ENCODE assay signal across 18 cellular contexts in the genomic region with DNA sequence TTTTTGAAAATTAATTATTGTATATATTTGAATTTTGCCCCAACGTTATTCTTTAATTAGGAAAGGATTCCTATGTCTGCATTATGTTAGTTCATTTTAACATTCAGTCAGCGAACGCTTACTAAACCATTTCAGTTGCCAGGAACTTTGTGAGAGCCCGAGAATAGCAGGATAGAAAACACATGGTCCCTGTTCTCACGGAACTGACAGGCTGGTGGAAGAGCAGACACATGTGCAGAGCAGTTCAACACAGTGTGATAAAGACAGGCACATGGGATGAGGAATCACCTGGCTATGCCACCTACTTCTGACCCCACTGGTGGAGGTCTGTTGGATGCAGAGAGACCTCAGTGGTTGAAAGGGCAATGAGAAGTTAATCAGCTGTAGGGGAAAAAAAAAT.
A peak's percentile ranks its signal among the peaks of the same experiment; 100 is the strongest.
DNase-seq lines count a peak whose midpoint lies in the region; ATAC-seq, FAIRE-seq and TF ChIP-seq lines count a peak whose summit lies in the region.
"Had no signal": no experiment of that assay in that cellular context is flagged by ENCODE, and none has a peak within 500 bp of the region (broad histone marks: within the 10 kb centered on the region; RNA-seq: fewer than 3 reads in every experiment).

No MANE protein-coding gene starts in this region.

- H3K36me3 ChIP-seq in HepG2 (replicated peaks in 1 of 2; ENCODE audit: control insufficient read depth in 1 of 2, insufficient read depth in 2 of 2, low read length in 2 of 2) (no peaks in the 10 kb centered on the region), right lobe of liver (no peaks in the 10 kb centered on the region)
- H3K36me3 ChIP-seq: HAP-1, MG63 had no signal

- no peak overlapping the region for H3K27ac ChIP-seq in HepG2 (ENCODE audit: extremely low read length, insufficient read depth, low read length)
- H3K27ac ChIP-seq in right lobe of liver, result no peak overlapping the region
- no peak overlapping the region for H3K27ac ChIP-seq in foreskin keratinocyte

- no peak overlapping the region for H2AFZ ChIP-seq in HepG2 (ENCODE audit: low read length)

- no peak for TF ChIP-seq EP300 in HepG2 (IDR thresholded peaks at IDR 0.05; ENCODE audit: low read depth in 2 of 2, low read length in 2 of 2)
- TF ChIP-seq EP300 in HepG2 (CRISPR knock-in tag; IDR thresholded peaks at IDR 0.05; ENCODE audit: borderline replicate concordance), result no peak

- H3K79me2 ChIP-seq in HepG2 (ENCODE audit: insufficient read depth, low read length), result no peaks in the 10 kb centered on the region

- in situ Hi-C loops in HepG2 (cut with HindIII; ENCODE audit: extremely low pct_ligation_motif_present, low pct_unique_long_range_greater_than_20kb), result no loop called here

- H3K4me2 ChIP-seq in HepG2 (ENCODE audit: low read depth, low read length), result no peak overlapping the region
- H3K4me2 ChIP-seq: SK-N-SH had no signal

- H3K27me3 ChIP-seq in HepG2 (ENCODE audit: control insufficient read depth in 1 of 2, insufficient read depth in 2 of 2, low read length in 2 of 2), result peaks cover 0 to 7% of the 10 kb centered on the region in 2 experiments; a peak in 1 of 5 replicates
- H3K27me3 ChIP-seq in right lobe of liver, result no peaks in the 10 kb centered on the region
- H3K27me3 ChIP-seq in foreskin keratinocyte, result no peaks in the 10 kb centered on the region
- H3K27me3 ChIP-seq: MG63 had no signal

- H3K9me3 ChIP-seq in HepG2 (ENCODE audit: low read length), result no peaks in the 10 kb centered on the region
- no peaks in the 10 kb centered on the region for H3K9me3 ChIP-seq in right lobe of liver
- H3K9me3 ChIP-seq: HAP-1, MG63, SK-N-SH had no signal

- ATAC-seq in HepG2 (no peak), right lobe of liver (no peak), foreskin keratinocyte (no peak), GM19351 (IDR thresholded peaks at IDR 0.05; ENCODE audit: unreplicated experiment) (no peak)

- no peaks in the 10 kb centered on the region for H4K20me1 ChIP-seq in HepG2 (ENCODE audit: insufficient read depth, low read length)

- intact Hi-C loops in HepG2 (cut with micrococcal nuclease; ENCODE audit: unreplicated experiment) (no loop called here), right lobe of liver (cut with DNase I) (no loop called here)

- 24% methylated on average over 5 of the region's 5 CpGs for WGBS in HepG2 (ENCODE audit: low lambda C conversion rate)
- 71% methylated on average over 4 of the region's 5 CpGs for WGBS in right lobe of liver (ENCODE audit: insufficient coverage, low coverage, low lambda C conversion rate, missing lambda C conversion rate)

- no peak for FAIRE-seq in HepG2 (lab: Jason Lieb, UNC)
- FAIRE-seq: G401.6, RCC 7860 had no signal

- DNase-seq in HepG2 (ENCODE audit: low spot score) (no peak), right lobe of liver (no peak), LHCN-M2 (ENCODE audit: low read depth) (peak; percentile 31), fibroblast of the aortic adventitia (ENCODE audit: low read depth) (peak; percentile 3), foreskin keratinocyte (no peak), NCI-H446 (lab: John Stamatoyannopoulos, UW) (no peak)
- DNase-seq: COR-L47, Karpas-422, MG63, NCI-H1048, NCI-H1436, NCI-H1930, SHP77 treated with DMSO at 0.1 percent for 48 hours, SK-N-SH had no signal

- TF ChIP-seq CTCF in HepG2 (CRISPR knock-in tag; IDR thresholded peaks at IDR 0.05) (no peak), right lobe of liver (IDR thresholded peaks at IDR 0.05) (no peak), fibroblast of the aortic adventitia (IDR thresholded peaks at IDR 0.05; ENCODE audit: insufficient read depth, low read length) (no peak), foreskin keratinocyte (conservative IDR thresholded peaks at IDR 0.05) (no peak)

- TF ChIP-seq RAD21 in HepG2 (CRISPR knock-in tag; IDR thresholded peaks at IDR 0.05), result no peak

- no peak overlapping the region for H3K9ac ChIP-seq in HepG2 (ENCODE audit: insufficient read depth, low read depth, low read length)
- H3K9ac ChIP-seq: SK-N-SH had no signal

- no peak overlapping the region for H3K4me3 ChIP-seq in HepG2 (replicated peaks in 1 of 3; ENCODE audit: insufficient read depth in 1 of 3, low read depth in 2 of 3, low read length in 3 of 3)
- no peak overlapping the region for H3K4me3 ChIP-seq in right lobe of liver
- H3K4me3 ChIP-seq in fibroblast of the aortic adventitia (ENCODE audit: low read depth, low read length), result no peak overlapping the region
- H3K4me3 ChIP-seq: HAP-1, MG63 had no signal

- no TSS peak for BruUV-seq in HepG2 (replicated peaks; lab: Mats Ljungman, UMichigan)

- TF ChIP-seq POLR2A in HepG2 (IDR thresholded peaks at IDR 0.05; ENCODE audit: insufficient read depth in 1 of 2, low read depth in 2 of 2, low read length in 2 of 2) (no peak), right lobe of liver (IDR thresholded peaks at IDR 0.05) (no peak)

- no peaks in the 10 kb centered on the region for H3K4me1 ChIP-seq in HepG2 (ENCODE audit: insufficient read depth, low read length)
- no peaks in the 10 kb centered on the region for H3K4me1 ChIP-seq in right lobe of liver
- no peaks in the 10 kb centered on the region for H3K4me1 ChIP-seq in foreskin keratinocyte

- CTCF ChIA-PET in HepG2 (lab: Yijun Ruan, JAX; ENCODE audit: low intra/inter-chr PET ratio, low total read pairs), result no interaction called here

- POLR2A ChIA-PET in HepG2 (lab: Yijun Ruan, JAX), result no interaction called here

TF ChIP-seq in HepG2, 621 proteins besides CTCF, POLR2A, EP300 and RAD21:
- TF ChIP-seq NFATC3 (CRISPR knock-in tag; IDR thresholded peaks at IDR 0.05), result no peak
- TF ChIP-seq REL (CRISPR knock-in tag; conservative IDR thresholded peaks at IDR 0.05), result no peak
- TF ChIP-seq, protein P1, sequence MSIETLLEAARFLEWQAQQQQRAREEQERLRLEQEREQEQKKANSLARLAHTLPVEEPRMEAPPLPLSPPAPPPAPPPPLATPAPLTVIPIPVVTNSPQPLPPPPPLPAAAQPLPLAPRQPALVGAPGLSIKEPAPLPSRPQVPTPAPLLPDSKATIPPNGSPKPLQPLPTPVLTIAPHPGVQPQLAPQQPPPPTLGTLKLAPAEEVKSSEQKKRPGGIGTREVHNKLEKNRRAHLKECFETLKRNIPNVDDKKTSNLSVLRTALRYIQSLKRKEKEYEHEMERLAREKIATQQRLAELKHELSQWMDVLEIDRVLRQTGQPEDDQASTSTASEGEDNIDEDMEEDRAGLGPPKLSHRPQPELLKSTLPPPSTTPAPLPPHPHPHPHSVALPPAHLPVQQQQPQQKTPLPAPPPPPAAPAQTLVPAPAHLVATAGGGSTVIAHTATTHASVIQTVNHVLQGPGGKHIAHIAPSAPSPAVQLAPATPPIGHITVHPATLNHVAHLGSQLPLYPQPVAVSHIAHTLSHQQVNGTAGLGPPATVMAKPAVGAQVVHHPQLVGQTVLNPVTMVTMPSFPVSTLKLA (IDR thresholded peaks at IDR 0.05), result peak; percentile 53; the same call in 1 of the 2 replicates
- TF ChIP-seq ZNF138 (CRISPR knock-in tag; IDR thresholded peaks at IDR 0.05; ENCODE audit: low read depth), result no peak

Comparison
In these comparisons a context has a peak if more than half of its experiments do, and no peak if none do; other contexts are left out.
1. DNase-seq: peak in LHCN-M2 (single experiment) and fibroblast of the aortic adventitia (single experiment); none in HepG2 (single experiment), right lobe of liver (0 of 3), foreskin keratinocyte (0 of 2) and NCI-H446 (0 of 2).